ENCODE assay signal across 1 cellular context in the genomic region with DNA sequence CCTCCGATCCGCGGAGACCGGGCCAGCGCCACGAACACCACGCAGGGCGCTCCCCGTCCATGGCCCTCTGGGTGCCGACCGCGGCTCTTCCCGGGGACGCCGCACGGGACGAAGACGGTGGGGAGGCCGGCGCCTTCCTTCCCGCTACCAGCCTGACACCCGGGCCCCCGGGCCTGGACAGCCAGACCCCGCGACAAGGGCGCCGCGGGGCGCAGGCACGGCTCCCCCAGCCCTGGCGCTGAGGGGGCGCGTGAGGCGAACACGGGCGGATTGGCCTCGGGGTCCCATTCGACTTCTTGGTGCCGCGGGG.
TF ChIP-seq lines count a peak whose summit lies in the region.

No MANE protein-coding gene starts in this region.

TF ChIP-seq in SK-N-SH, 30 proteins besides CTCF, POLR2A, EP300 and RAD21 (continued from another document):
- no peak for TF ChIP-seq SMC3 (IDR thresholded peaks at IDR 0.05; ENCODE audit: low read depth, low read length)
- no peak for TF ChIP-seq ELF1 (IDR thresholded peaks at IDR 0.05)
- no peak for TF ChIP-seq FOSL2 (IDR thresholded peaks at IDR 0.05; ENCODE audit: borderline replicate concordance, low read depth)
- TF ChIP-seq, protein P1, sequence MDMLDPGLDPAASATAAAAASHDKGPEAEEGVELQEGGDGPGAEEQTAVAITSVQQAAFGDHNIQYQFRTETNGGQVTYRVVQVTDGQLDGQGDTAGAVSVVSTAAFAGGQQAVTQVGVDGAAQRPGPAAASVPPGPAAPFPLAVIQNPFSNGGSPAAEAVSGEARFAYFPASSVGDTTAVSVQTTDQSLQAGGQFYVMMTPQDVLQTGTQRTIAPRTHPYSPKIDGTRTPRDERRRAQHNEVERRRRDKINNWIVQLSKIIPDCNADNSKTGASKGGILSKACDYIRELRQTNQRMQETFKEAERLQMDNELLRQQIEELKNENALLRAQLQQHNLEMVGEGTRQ (IDR thresholded peaks at IDR 0.05; ENCODE audit: borderline replicate concordance, low read depth, low read length), result no peak
- TF ChIP-seq RCOR1 (IDR thresholded peaks at IDR 0.05; ENCODE audit: low read length), result no peak
- TF ChIP-seq YY1 (IDR thresholded peaks at IDR 0.05; ENCODE audit: low read depth), result no peak
- no peak for TF ChIP-seq TCF12 (IDR thresholded peaks at IDR 0.05)
- no peak for TF ChIP-seq POLR2AphosphoS5 (IDR thresholded peaks at IDR 0.05; ENCODE audit: low read depth, low read length)
- TF ChIP-seq MXI1 (IDR thresholded peaks at IDR 0.05; ENCODE audit: low read depth, low read length), result no peak
- TF ChIP-seq, protein P2, sequence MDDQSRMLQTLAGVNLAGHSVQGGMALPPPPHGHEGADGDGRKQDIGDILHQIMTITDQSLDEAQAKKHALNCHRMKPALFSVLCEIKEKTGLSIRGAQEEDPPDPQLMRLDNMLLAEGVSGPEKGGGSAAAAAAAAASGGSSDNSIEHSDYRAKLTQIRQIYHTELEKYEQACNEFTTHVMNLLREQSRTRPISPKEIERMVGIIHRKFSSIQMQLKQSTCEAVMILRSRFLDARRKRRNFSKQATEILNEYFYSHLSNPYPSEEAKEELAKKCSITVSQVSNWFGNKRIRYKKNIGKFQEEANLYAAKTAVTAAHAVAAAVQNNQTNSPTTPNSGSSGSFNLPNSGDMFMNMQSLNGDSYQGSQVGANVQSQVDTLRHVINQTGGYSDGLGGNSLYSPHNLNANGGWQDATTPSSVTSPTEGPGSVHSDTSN (IDR thresholded peaks at IDR 0.05), result no peak
- TF ChIP-seq CHD2 (IDR thresholded peaks at IDR 0.05; ENCODE audit: low read length, partially characterized antibody), result no peak
- no peak for TF ChIP-seq GATA2 (CRISPR knock-in tag; IDR thresholded peaks at IDR 0.05)
- no peak for TF ChIP-seq SIN3A (IDR thresholded peaks at IDR 0.05; ENCODE audit: borderline replicate concordance, low read depth, low read length)
- TF ChIP-seq EZH2phosphoT487 (IDR thresholded peaks at IDR 0.05; ENCODE audit: borderline replicate concordance, low read depth), result no peak
- TF ChIP-seq, protein P3, sequence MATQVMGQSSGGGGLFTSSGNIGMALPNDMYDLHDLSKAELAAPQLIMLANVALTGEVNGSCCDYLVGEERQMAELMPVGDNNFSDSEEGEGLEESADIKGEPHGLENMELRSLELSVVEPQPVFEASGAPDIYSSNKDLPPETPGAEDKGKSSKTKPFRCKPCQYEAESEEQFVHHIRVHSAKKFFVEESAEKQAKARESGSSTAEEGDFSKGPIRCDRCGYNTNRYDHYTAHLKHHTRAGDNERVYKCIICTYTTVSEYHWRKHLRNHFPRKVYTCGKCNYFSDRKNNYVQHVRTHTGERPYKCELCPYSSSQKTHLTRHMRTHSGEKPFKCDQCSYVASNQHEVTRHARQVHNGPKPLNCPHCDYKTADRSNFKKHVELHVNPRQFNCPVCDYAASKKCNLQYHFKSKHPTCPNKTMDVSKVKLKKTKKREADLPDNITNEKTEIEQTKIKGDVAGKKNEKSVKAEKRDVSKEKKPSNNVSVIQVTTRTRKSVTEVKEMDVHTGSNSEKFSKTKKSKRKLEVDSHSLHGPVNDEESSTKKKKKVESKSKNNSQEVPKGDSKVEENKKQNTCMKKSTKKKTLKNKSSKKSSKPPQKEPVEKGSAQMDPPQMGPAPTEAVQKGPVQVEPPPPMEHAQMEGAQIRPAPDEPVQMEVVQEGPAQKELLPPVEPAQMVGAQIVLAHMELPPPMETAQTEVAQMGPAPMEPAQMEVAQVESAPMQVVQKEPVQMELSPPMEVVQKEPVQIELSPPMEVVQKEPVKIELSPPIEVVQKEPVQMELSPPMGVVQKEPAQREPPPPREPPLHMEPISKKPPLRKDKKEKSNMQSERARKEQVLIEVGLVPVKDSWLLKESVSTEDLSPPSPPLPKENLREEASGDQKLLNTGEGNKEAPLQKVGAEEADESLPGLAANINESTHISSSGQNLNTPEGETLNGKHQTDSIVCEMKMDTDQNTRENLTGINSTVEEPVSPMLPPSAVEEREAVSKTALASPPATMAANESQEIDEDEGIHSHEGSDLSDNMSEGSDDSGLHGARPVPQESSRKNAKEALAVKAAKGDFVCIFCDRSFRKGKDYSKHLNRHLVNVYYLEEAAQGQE (IDR thresholded peaks at IDR 0.05; ENCODE audit: low read depth, low read length), result no peak
- TF ChIP-seq TAF1 (IDR thresholded peaks at IDR 0.05; ENCODE audit: borderline replicate concordance, low read depth, low read length), result no peak
